In genomic region chr1:220706921-220707559, GRCh38 we compare ENCODE assay signal across 13 cellular contexts. TPM values are rescaled to one million over a fixed set of nuclear protein-coding genes. Genes with fewer than 3 reads are reported as not detected.
A peak's percentile ranks its signal among the peaks of the same experiment; 100 is the strongest.
DNase-seq lines count a peak whose midpoint lies in the region; ATAC-seq and TF ChIP-seq lines count a peak whose summit lies in the region.
"Had no signal": no experiment of that assay in that cellular context is flagged by ENCODE, and none has a peak within 500 bp of the region (broad histone marks: within the 10 kb centered on the region; RNA-seq: fewer than 3 reads in every experiment).

No MANE protein-coding gene starts in this region.

- CTCF ChIA-PET in PC-3 (lab: Charles Lee) = no interaction called here
- CTCF ChIA-PET in GM10248 (lab: Yijun Ruan, JAX) = interaction anchor here (1.1 kb wide), 1 partner anchor 26 kb away, joined by 3 read pairs; no protein-coding TSS in a partner anchor

- H3K27ac ChIP-seq in Karpas-422 (ENCODE audit: low read length) (peak overlapping the region; percentile 96), spleen (peak overlapping the region in 5 of 8 donors; percentile 34 to 57 (median 43)), PC-3 (ENCODE audit: low read length) (no peak overlapping the region)

- no TSS peak for BruUV-seq in PC-3 (replicated peaks; lab: Mats Ljungman, UMichigan)

- H3K4me2 ChIP-seq in Karpas-422 (ENCODE audit: low read depth, low read length, poor library complexity, severe bottlenecking) (peak overlapping the region; percentile 50), PC-3 (ENCODE audit: low read length) (no peak overlapping the region)

- H2AFZ ChIP-seq in Karpas-422 (ENCODE audit: low read length) = no peak overlapping the region
- no peak overlapping the region for H2AFZ ChIP-seq in PC-3 (ENCODE audit: low read length)

- no peaks in the 10 kb centered on the region for H3K27me3 ChIP-seq in Karpas-422 (ENCODE audit: low read length)
- no peaks in the 10 kb centered on the region for H3K27me3 ChIP-seq in spleen (replicated peaks in 1 of 7)
- H3K27me3 ChIP-seq in PC-3 (ENCODE audit: low read length) = no peaks in the 10 kb centered on the region

- POLR2A ChIA-PET in PC-3 (lab: Charles Lee; ENCODE audit: unreplicated experiment) = no interaction called here
- POLR2A ChIA-PET in GM10248 (lab: Yijun Ruan, JAX) = no interaction called here

- 76 to 92% (median 84%) methylated on average over 10 to 11 of the region's 11 CpGs for WGBS in spleen, 5 donors

- no peaks in the 10 kb centered on the region for H3K9me2 ChIP-seq in Karpas-422 (replicated peaks; ENCODE audit: insufficient read depth, low read length)
- no peaks in the 10 kb centered on the region for H3K9me2 ChIP-seq in PC-3 (replicated peaks; ENCODE audit: low read length)

- peak overlapping the region; percentile 61 for H3K9ac ChIP-seq in Karpas-422 (ENCODE audit: low read length)
- H3K9ac ChIP-seq in PC-3 (ENCODE audit: low read length) = no peak overlapping the region

- H3K4me1 ChIP-seq in Karpas-422 (ENCODE audit: low read length) = peaks cover 97% of the 10 kb centered on the region
- H3K4me1 ChIP-seq in spleen = peaks cover 2 to 64% (median 33%) of the 10 kb centered on the region in 6 donors
- no peaks in the 10 kb centered on the region for H3K4me1 ChIP-seq in PC-3 (ENCODE audit: insufficient read depth, low read length)
- H3K4me1 ChIP-seq: HAP-1 had no signal

- H3K79me2 ChIP-seq in Karpas-422 (ENCODE audit: low read length) = no peaks in the 10 kb centered on the region
- no peaks in the 10 kb centered on the region for H3K79me2 ChIP-seq in PC-3 (ENCODE audit: low read length)

- intact Hi-C loops in spleen (cut with DNase I; ENCODE audit: low total_unique reads) (no loop called here), PC-3 (cut with micrococcal nuclease) (no loop called here)

- peak overlapping the region; percentile 36; the same call in 1 of the 2 replicates for H3K4me3 ChIP-seq in Karpas-422 (ENCODE audit: low read length)
- no peak overlapping the region for H3K4me3 ChIP-seq in spleen
- H3K4me3 ChIP-seq in PC-3 (ENCODE audit: low read length) = no peak overlapping the region
- H3K4me3 ChIP-seq: HAP-1 had no signal

- no peak for ATAC-seq in PC-3

- peak; percentile 55 for DNase-seq in Karpas-422
- peak; percentile 64 for DNase-seq in left kidney (ENCODE audit: low read depth, low spot score)
- no peak for DNase-seq in spleen
- no peak for DNase-seq in GM19238 (ENCODE audit: insufficient read length, low spot score)
- DNase-seq in GF-D8 (lab: John Stamatoyannopoulos, UW) = no peak
- no peak for DNase-seq in PC-3
- no peak for DNase-seq in GM10248 (ENCODE audit: extremely low spot score)
- DNase-seq: C1 segment of cervical spinal cord; Calu3; CD4-positive, alpha-beta T cell; DMS79 had no signal

- H3F3A ChIP-seq in PC-3 (ENCODE audit: low read length, unreplicated experiment) = no peaks in the 10 kb centered on the region

- TF ChIP-seq CTCF in spleen (IDR thresholded peaks at IDR 0.05 in 8 of 11, conservative IDR thresholded peaks at IDR 0.05 in 3 of 11) = no peak
- TF ChIP-seq CTCF in PC-3 (conservative IDR thresholded peaks at IDR 0.05; ENCODE audit: low read depth, low read length) = no peak
- TF ChIP-seq CTCF in GM10248 (IDR thresholded peaks at IDR 0.05; ENCODE audit: control extremely low read depth, extremely low read depth, low read depth, missing control alignments) = no peak

- H4K20me1 ChIP-seq in Karpas-422 (ENCODE audit: insufficient read depth, low read depth, low read length) (no peaks in the 10 kb centered on the region), PC-3 (ENCODE audit: low read length) (no peaks in the 10 kb centered on the region)

- TF ChIP-seq POLR2A in spleen (IDR thresholded peaks at IDR 0.05) = no peak

- H3K9me3 ChIP-seq in Karpas-422 (ENCODE audit: low read length) (no peaks in the 10 kb centered on the region), spleen (no peaks in the 10 kb centered on the region), PC-3 (ENCODE audit: low read length) (no peaks in the 10 kb centered on the region)
- H3K9me3 ChIP-seq: HAP-1 had no signal

- no peaks in the 10 kb centered on the region for H3K36me3 ChIP-seq in Karpas-422 (ENCODE audit: insufficient read depth, low read length)
- no peaks in the 10 kb centered on the region for H3K36me3 ChIP-seq in spleen
- no peaks in the 10 kb centered on the region for H3K36me3 ChIP-seq in PC-3 (ENCODE audit: low read depth, low read length)
- H3K36me3 ChIP-seq: HAP-1 had no signal

RNA-seq across cellular contexts. Expression of gene C1orf115, which starts 16.9 kb away (rescaled TPM):
- 0.11 TPM in 1 of 2 replicates, not detected in the other for total RNA-seq in Karpas-422 (2014; rRNA removed; shearing (Covaris generic); ENCODE audit: low replicate concordance)
- total RNA-seq in spleen (10 to 100 TPM; 26.7 to 80.0 (median 51.5) TPM), PC-3 (2014; rRNA removed) (5.9 and 6.3 TPM in 2 replicates)
- polyA plus RNA-seq in spleen = 10 to 100 TPM; 14.3 to 58.6 (median 15.5) TPM

RNA-seq across cellular contexts. Expression of gene MTARC2, which starts 41.1 kb away (rescaled TPM):
- total RNA-seq in Karpas-422 (2014; rRNA removed; shearing (Covaris generic); ENCODE audit: low replicate concordance) = 0.48 TPM in 1 of 2 replicates, not detected in the other
- 10 to 100 TPM; 14.0 to 27.2 (median 16.3) TPM for total RNA-seq in spleen
- polyA plus RNA-seq in spleen = 1 to 10 TPM; 4.8 to 8.3 (median 6.1) TPM
- 13.3 and 17.7 TPM in 2 replicates for total RNA-seq in PC-3 (2014; rRNA removed)
- total RNA-seq: CD4-positive, alpha-beta T cell; G401 had no signal

Comparison
In these comparisons a context has a peak if more than half of its experiments do, and no peak if none do; other contexts are left out.
1. DNase-seq: peak in Karpas-422 (single experiment) and left kidney (single experiment); none in spleen (single experiment), GM19238 (single experiment), GF-D8 (single experiment), PC-3 (single experiment) and GM10248 (single experiment).